Comparison of ENCODE assay signal across 10 cellular contexts in genomic region chr17:4536742-4537411, GRCh38. TPM values are rescaled to one million over a fixed set of nuclear protein-coding genes. Genes with fewer than 3 reads are reported as not detected.
DNase-seq lines count a peak whose midpoint lies in the region; ATAC-seq and TF ChIP-seq lines count a peak whose summit lies in the region.
"Had no signal": no experiment of that assay in that cellular context is flagged by ENCODE, and none has a peak within 500 bp of the region (broad histone marks: within the 10 kb centered on the region; RNA-seq: fewer than 3 reads in every experiment).

No MANE protein-coding gene starts in this region.

- CTCF ChIA-PET in IMR-90 (lab: Yijun Ruan, JAX), result no interaction called here

- no peak overlapping the region for H2AFZ ChIP-seq in ACC112 (ENCODE audit: low read length, unreplicated experiment)
- H2AFZ ChIP-seq in IMR-90 (replicated peaks; ENCODE audit: low read length, poor library complexity), result no peak overlapping the region
- no peak overlapping the region for H2AFZ ChIP-seq in osteoblast (ENCODE audit: low read length)

- no peak overlapping the region for H4K5ac ChIP-seq in IMR-90 (ENCODE audit: low read depth, low read length)

- H4K91ac ChIP-seq in IMR-90 (ENCODE audit: insufficient read depth, low read depth, low read length), result no peak overlapping the region

- H4K20me1 ChIP-seq in IMR-90 (ENCODE audit: insufficient read depth, low read length), result peaks cover 11% of the 10 kb centered on the region
- peaks cover 4% of the 10 kb centered on the region for H4K20me1 ChIP-seq in osteoblast (ENCODE audit: insufficient read depth, low read length)

- H3K27ac ChIP-seq in ACC112 (ENCODE audit: low read depth, low read length) (peak overlapping the region; percentile 46; the same call in 1 of the 2 replicates), IMR-90 (ENCODE audit: insufficient read depth, low read length) (no peak overlapping the region), esophagus squamous epithelium (peak overlapping the region; percentile 23 to 85 (median 74)), osteoblast (ENCODE audit: low read depth, low read length) (no peak overlapping the region)

- TF ChIP-seq CTCF in IMR-90 (conservative IDR thresholded peaks at IDR 0.05; ENCODE audit: low read depth, low read length) (no peak), esophagus squamous epithelium (IDR thresholded peaks at IDR 0.05) (no peak), osteoblast (IDR thresholded peaks at IDR 0.05; ENCODE audit: extremely low read depth, low read depth, low read length) (no peak)

- no peak overlapping the region for H2BK120ac ChIP-seq in IMR-90 (ENCODE audit: low read depth, low read length)

- no peak overlapping the region for H3K14ac ChIP-seq in IMR-90 (replicated peaks; ENCODE audit: low read depth, low read length)

- no peak for TF ChIP-seq RAD21 in IMR-90 (IDR thresholded peaks at IDR 0.05; ENCODE audit: low read length)

- H3K18ac ChIP-seq in IMR-90 (ENCODE audit: low read depth, low read length), result no peak overlapping the region

- no peak overlapping the region for H3K4ac ChIP-seq in IMR-90 (ENCODE audit: low read depth, low read length)

- dilution Hi-C loops in IMR-90 (cut with HindIII; ENCODE audit: low sequenced_read_pairs, unreplicated experiment), result no loop called here

- H3K36me3 ChIP-seq in ACC112 (ENCODE audit: insufficient read depth, low read length) (no peaks in the 10 kb centered on the region), IMR-90 (ENCODE audit: control insufficient read depth, insufficient read depth, low read length) (peaks cover 30% of the 10 kb centered on the region), esophagus squamous epithelium (peaks cover 14 to 58% (median 18%) of the 10 kb centered on the region in 3 donors), osteoblast (ENCODE audit: insufficient read depth, low read length) (peaks cover 23% of the 10 kb centered on the region)

- H2BK15ac ChIP-seq in IMR-90 (ENCODE audit: low read depth, low read length), result no peak overlapping the region

- H3K4me2 ChIP-seq in IMR-90 (ENCODE audit: low read depth, low read length) (no peak overlapping the region), osteoblast (ENCODE audit: insufficient read depth, low read length) (no peak overlapping the region)

- peak; percentile 7 for DNase-seq in IMR-90
- no peak for DNase-seq in esophagus squamous epithelium (lab: John Stamatoyannopoulos, UW)
- DNase-seq in osteoblast (ENCODE audit: insufficient read length, low spot score, missing footprints), result peak; percentile 93
- DNase-seq in NCI-H1092 (lab: John Stamatoyannopoulos, UW), result no peak
- DNase-seq in Kasumi-1 (lab: John Stamatoyannopoulos, UW), result no peak
- DNase-seq: BE2C had no signal

- intact Hi-C loops in IMR-90 (cut with micrococcal nuclease), result loop anchor here (5.0 kb wide), 1 partner anchor 115 kb away; no protein-coding TSS in a partner anchor
- intact Hi-C loops in esophagus squamous epithelium (cut with DNase I), result no loop called here

- TF ChIP-seq POLR2A in IMR-90 (IDR thresholded peaks at IDR 0.05; ENCODE audit: low read depth, low read length) (no peak), esophagus squamous epithelium (IDR thresholded peaks at IDR 0.05) (no peak)

- H2BK5ac ChIP-seq in IMR-90 (ENCODE audit: low read depth, low read length, poor library complexity, severe bottlenecking), result no peak overlapping the region

- WGBS in IMR-90 (ENCODE audit: extremely low coverage in 2 of 2, insufficient read length in 1 of 2), 2 experiments, result no CpG with 5 or more reads among the region's 18 CpGs
- 29 to 30% methylated on average over 4 to 6 of the region's 18 CpGs for WGBS in esophagus squamous epithelium, 2 donors

- H3K23ac ChIP-seq in IMR-90 (ENCODE audit: low read depth, low read length), result no peak overlapping the region

- no peak overlapping the region for H2AK9ac ChIP-seq in IMR-90 (replicated peaks; ENCODE audit: low read depth, low read length, poor library complexity)

- H3K9me3 ChIP-seq in IMR-90 (ENCODE audit: control insufficient read depth, insufficient read depth, low read length) (no peaks in the 10 kb centered on the region), esophagus squamous epithelium (no peaks in the 10 kb centered on the region), osteoblast (ENCODE audit: low read depth, low read length) (no peaks in the 10 kb centered on the region)
- H3K9me3 ChIP-seq: BE2C had no signal

- H2BK20ac ChIP-seq in IMR-90 (ENCODE audit: low read depth, low read length), result no peak overlapping the region

- no peak overlapping the region for H4K8ac ChIP-seq in IMR-90 (ENCODE audit: low read depth in 2 of 2, low read length in 2 of 2)

- H3K4me3 ChIP-seq in ACC112 (ENCODE audit: low read depth, low read length) (no peak overlapping the region), IMR-90 (ENCODE audit: insufficient read depth, low read depth, low read length) (no peak overlapping the region), esophagus squamous epithelium (no peak overlapping the region), osteoblast (ENCODE audit: insufficient read depth, low read length) (no peak overlapping the region)

- H3K9me1 ChIP-seq in IMR-90 (ENCODE audit: insufficient read depth, low read length), result no peaks in the 10 kb centered on the region

- H3K4me1 ChIP-seq in ACC112 (ENCODE audit: control insufficient read depth, insufficient read depth, low read length, unreplicated experiment) (peaks cover 12% of the 10 kb centered on the region), IMR-90 (ENCODE audit: control insufficient read depth, insufficient read depth, low read length) (peaks cover 3% of the 10 kb centered on the region; the same call in 1 of the 2 replicates), esophagus squamous epithelium (peaks cover 27 to 98% (median 54%) of the 10 kb centered on the region in 3 donors), osteoblast (ENCODE audit: insufficient read depth, low read length) (no peaks in the 10 kb centered on the region)

- ATAC-seq in IMR-90 (ENCODE audit: low read depth), result peak; percentile 6
- no peak for ATAC-seq in GM18519 (IDR thresholded peaks at IDR 0.05; ENCODE audit: low FRiP score, unreplicated experiment)
- ATAC-seq in HG03097 (IDR thresholded peaks at IDR 0.05; ENCODE audit: low FRiP score, unreplicated experiment), result no peak

- H3K56ac ChIP-seq in IMR-90 (ENCODE audit: extremely low read depth, insufficient read depth, low read length), result no peak overlapping the region

- H3K9ac ChIP-seq in IMR-90 (ENCODE audit: low read depth, low read length), result no peak overlapping the region

- POLR2A ChIA-PET in IMR-90 (lab: Charles Lee; ENCODE audit: unreplicated experiment), result no interaction called here

- no peak overlapping the region for H2AK5ac ChIP-seq in IMR-90 (ENCODE audit: low read depth, low read length)

- BruUV-seq in IMR-90 (replicated peaks; lab: Mats Ljungman, UMichigan), result no TSS peak

- no peaks in the 10 kb centered on the region for H3K79me1 ChIP-seq in IMR-90 (ENCODE audit: low read depth in 1 of 2, low read length in 2 of 2)

- H3K79me2 ChIP-seq in ACC112 (ENCODE audit: control insufficient read depth, insufficient read depth, low read length, unreplicated experiment), result no peaks in the 10 kb centered on the region
- H3K79me2 ChIP-seq in osteoblast (ENCODE audit: insufficient read depth, low read length), result no peaks in the 10 kb centered on the region

- in situ Hi-C loops in IMR-90 (cut with MboI; ENCODE audit: low sequenced_read_pairs), result no loop called here

- H3K27me3 ChIP-seq in ACC112 (ENCODE audit: insufficient read depth, low read length) (no peaks in the 10 kb centered on the region), IMR-90 (ENCODE audit: control insufficient read depth, insufficient read depth, low read length) (peaks cover 5% of the 10 kb centered on the region; the same call in 1 of the 2 replicates), esophagus squamous epithelium (peaks cover 0 to 27% (median 0%) of the 10 kb centered on the region in 4 donors), osteoblast (ENCODE audit: insufficient read depth, low read length) (no peaks in the 10 kb centered on the region)
- H3K27me3 ChIP-seq: BE2C had no signal

TF ChIP-seq in IMR-90, 13 proteins besides CTCF, POLR2A, EP300 and RAD21 (continues in another document):
- TF ChIP-seq NFE2L2 (IDR thresholded peaks at IDR 0.05; ENCODE audit: low read depth, low read length) (no peak), ELK1 (IDR thresholded peaks at IDR 0.05; ENCODE audit: borderline replicate concordance, low read depth, low read length) (no peak)

RNA-seq across cellular contexts. Expression of gene MYBBP1A, which starts 18.3 kb away (rescaled TPM):
- 22.6 and 24.7 TPM in 2 replicates for total RNA-seq in IMR-90 (2012; rRNA removed)
- 45.9 and 53.0 TPM in 2 replicates for polyA plus RNA-seq in IMR-90 (2012; rRNA removed)
- polyA plus RNA-seq in IMR-90 (2012; cell fraction: cytosol; rRNA removed), result 29.4 and 33.3 TPM in 2 replicates
- 117 and 239 TPM in 2 replicates for polyA plus RNA-seq in IMR-90 (2012; cell fraction: nucleus; rRNA removed; ENCODE audit: low replicate concordance)
- 10 to 100 TPM; 32.4 to 70.0 (median 54.4) TPM for total RNA-seq in esophagus squamous epithelium
- 47.1 and 49.2 TPM in 2 replicates for total RNA-seq in osteoblast

RNA-seq across cellular contexts. Expression of gene GGT6, which starts 23.5 kb away (rescaled TPM):
- total RNA-seq in IMR-90 (2012; rRNA removed), result not detected in 2 replicates
- not detected in 2 replicates for polyA plus RNA-seq in IMR-90 (2012; rRNA removed)
- not detected in 2 replicates for polyA plus RNA-seq in IMR-90 (2012; cell fraction: cytosol; rRNA removed)
- polyA plus RNA-seq in IMR-90 (2012; cell fraction: nucleus; rRNA removed; ENCODE audit: low replicate concordance), result not detected in 2 replicates
- total RNA-seq in esophagus squamous epithelium, result 100 to 1,000 TPM in 1 of 4 donors, 10 to 100 TPM in 3; 46.0 to 141 (median 68.5) TPM
- total RNA-seq in osteoblast, result not detected in 2 replicates
- total RNA-seq: chondrocyte had no signal

RNA-seq across cellular contexts. Expression of gene SPNS2, which starts 38.2 kb away (rescaled TPM):
- total RNA-seq in IMR-90 (2012; rRNA removed), result under 0.01 TPM in 1 of 2 replicates, not detected in the other
- polyA plus RNA-seq in IMR-90 (2012; rRNA removed), result not detected in 2 replicates
- polyA plus RNA-seq in IMR-90 (2012; cell fraction: cytosol; rRNA removed), result 0.03 TPM in 1 of 2 replicates, not detected in the other
- 0.21 TPM in 1 of 2 replicates, not detected in the other for polyA plus RNA-seq in IMR-90 (2012; cell fraction: nucleus; rRNA removed; ENCODE audit: low replicate concordance)
- 10 to 100 TPM; 36.8 to 66.6 (median 47.6) TPM for total RNA-seq in esophagus squamous epithelium
- total RNA-seq in osteoblast, result under 0.01 TPM in 2 replicates

RNA-seq across cellular contexts. Expression of gene SMTNL2, which starts 47.5 kb away (rescaled TPM):
- total RNA-seq in IMR-90 (2012; rRNA removed), result not detected in 2 replicates
- not detected in 2 replicates for polyA plus RNA-seq in IMR-90 (2012; rRNA removed)
- not detected in 2 replicates for polyA plus RNA-seq in IMR-90 (2012; cell fraction: cytosol; rRNA removed)
- polyA plus RNA-seq in IMR-90 (2012; cell fraction: nucleus; rRNA removed; ENCODE audit: low replicate concordance), result 0.03 TPM in 1 of 2 replicates, not detected in the other
- total RNA-seq in esophagus squamous epithelium, result under 1 TPM; 0.41 to 0.76 (median 0.69) TPM
- not detected in 2 replicates for total RNA-seq in osteoblast

Comparison
In these comparisons a context has a peak if more than half of its experiments do, and no peak if none do; other contexts are left out.
1. H3K27ac ChIP-seq: peak in ACC112 (single experiment) and esophagus squamous epithelium (4 of 4); none in IMR-90 (single experiment) and osteoblast (single experiment).
2. DNase-seq: peak in IMR-90 (single experiment) and osteoblast (single experiment); none in esophagus squamous epithelium (single experiment), NCI-H1092 (single experiment) and Kasumi-1 (0 of 2).
3. RNA of gene GGT6, which starts 23.5 kb away (total RNA-seq): 46.0 to 141 TPM in esophagus squamous epithelium; not detected in IMR-90 and not detected in osteoblast; every median in the first group is over 10 times any median in the second.
4. RNA of gene SPNS2, which starts 38.2 kb away (total RNA-seq): 36.8 to 66.6 TPM in esophagus squamous epithelium; under 0.01 TPM in IMR-90 and under 0.01 TPM in osteoblast; every median in the first group is over 10 times any median in the second.